In genomic region chr7:44769381-44770209, GRCh38 we compare ENCODE assay signal across 8 cellular contexts. TPM values are rescaled to one million over a fixed set of nuclear protein-coding genes. Genes with fewer than 3 reads are reported as not detected.
DNase-seq lines count a peak whose midpoint lies in the region; ATAC-seq and TF ChIP-seq lines count a peak whose summit lies in the region.

No MANE protein-coding gene starts in this region.

- no peak overlapping the region for H3K18ac ChIP-seq in mesendoderm (ENCODE audit: low read length)

- H3K56ac ChIP-seq in mesendoderm (ENCODE audit: low read length): no peak overlapping the region

- H3K27ac ChIP-seq in hepatocyte (peak overlapping the region; percentile 87), mesendoderm (ENCODE audit: low read depth, low read length) (no peak overlapping the region)

- no peak overlapping the region for H2AFZ ChIP-seq in hepatocyte

- no peaks in the 10 kb centered on the region for H3K79me1 ChIP-seq in mesendoderm (ENCODE audit: low read length)

- no peaks in the 10 kb centered on the region for H3K9me3 ChIP-seq in hepatocyte (ENCODE audit: low read depth)

- intact Hi-C loops in CD14-positive monocyte (cut with micrococcal nuclease): loop anchor here in 1 of 2 donors (10.0 kb wide), 1 partner anchor 165 kb away; no protein-coding TSS in a partner anchor

- no peak overlapping the region for H3K4ac ChIP-seq in mesendoderm (ENCODE audit: low read depth, low read length)

- H3K4me2 ChIP-seq in hepatocyte: no peak overlapping the region
- H3K4me2 ChIP-seq in mesendoderm (ENCODE audit: low read length): no peak overlapping the region

- H3K79me2 ChIP-seq in hepatocyte (no peaks in the 10 kb centered on the region), mesendoderm (ENCODE audit: control insufficient read depth, insufficient read depth, low read length) (no peaks in the 10 kb centered on the region)

- ATAC-seq in HG03280 (IDR thresholded peaks at IDR 0.05; ENCODE audit: unreplicated experiment): peak; percentile 52

- H3K9me3 Mint-ChIP-seq in CD14-positive monocyte: peaks cover 0 to 2% (median 0%) of the 10 kb centered on the region in 7 donors
- H3K9me3 Mint-ChIP-seq in activated naive CD4-positive, alpha-beta T cell treated with anti-CD3 and anti-CD28 coated beads, Interleukin-2, amount 10 ng/mL, durations not matched to agents 7 days and 5 days: no peaks in the 10 kb centered on the region

- 60% methylated on average over 17 of the region's 17 CpGs for WGBS in hepatocyte (ENCODE audit: low lambda C conversion rate, missing lambda C conversion rate)
- no CpG with 5 or more reads among the region's 17 CpGs for WGBS in mesendoderm (ENCODE audit: extremely low coverage, insufficient coverage, low lambda C conversion rate)

- no peak overlapping the region for H4K8ac ChIP-seq in mesendoderm (ENCODE audit: low read depth, low read length)

- H3K4me1 ChIP-seq in hepatocyte (ENCODE audit: insufficient read depth): peaks cover 29% of the 10 kb centered on the region
- no peaks in the 10 kb centered on the region for H3K4me1 ChIP-seq in mesendoderm (ENCODE audit: control insufficient read depth, low read depth, low read length)

- TF ChIP-seq CTCF in CD14-positive monocyte (IDR thresholded peaks at IDR 0.05) (no peak), hepatocyte (IDR thresholded peaks at IDR 0.05; ENCODE audit: poor library complexity) (no peak)

- peaks cover 40% of the 10 kb centered on the region for H3K4me1 Mint-ChIP-seq in CD14-positive monocyte
- peaks cover 41% of the 10 kb centered on the region for H3K4me1 Mint-ChIP-seq in activated naive CD4-positive, alpha-beta T cell treated with anti-CD3 and anti-CD28 coated beads, Interleukin-2, amount 10 ng/mL, durations not matched to agents 7 days and 5 days

- CTCF ChIA-PET in activated naive CD4-positive, alpha-beta T cell treated with anti-CD3 and anti-CD28 coated beads, Interleukin-2, amount 10 ng/mL, durations not matched to agents 7 days and 5 days (lab: Charles Lee): interaction anchor here (0.9 to 1.2 kb wide), 2 partner anchors 20 to 366 kb away, joined by 3 to 4 read pairs; no protein-coding TSS in a partner anchor

- H3K4me3 Mint-ChIP-seq in CD14-positive monocyte: peak overlapping the region; percentile 68 to 77
- H3K4me3 Mint-ChIP-seq in activated naive CD4-positive, alpha-beta T cell treated with anti-CD3 and anti-CD28 coated beads, Interleukin-2, amount 10 ng/mL, durations not matched to agents 7 days and 5 days: no peak overlapping the region

- H3K23ac ChIP-seq in mesendoderm (ENCODE audit: low read length): no peak overlapping the region

- H3K36me3 ChIP-seq in hepatocyte (replicated peaks; ENCODE audit: insufficient read depth, low read depth): no peaks in the 10 kb centered on the region
- H3K36me3 ChIP-seq in mesendoderm (ENCODE audit: control insufficient read depth, insufficient read depth, low read length): peaks cover 12% of the 10 kb centered on the region

- peaks cover 8 to 10% (median 9%) of the 10 kb centered on the region in 3 donors for H3K27me3 Mint-ChIP-seq in CD14-positive monocyte (ENCODE audit: low read depth in 3 of 3)
- H3K27me3 Mint-ChIP-seq in activated naive CD4-positive, alpha-beta T cell treated with anti-CD3 and anti-CD28 coated beads, Interleukin-2, amount 10 ng/mL, durations not matched to agents 7 days and 5 days: peaks cover 13% of the 10 kb centered on the region

- H3K4me3 ChIP-seq in hepatocyte (no peak overlapping the region), mesendoderm (ENCODE audit: low read length) (no peak overlapping the region)

- no peak overlapping the region for H2BK5ac ChIP-seq in mesendoderm (ENCODE audit: low read length)

- no peak overlapping the region for H4K5ac ChIP-seq in mesendoderm (ENCODE audit: low read length)

- no peaks in the 10 kb centered on the region for H4K20me1 ChIP-seq in hepatocyte (ENCODE audit: insufficient read depth, poor library complexity, severe bottlenecking)

- no peaks in the 10 kb centered on the region for H3K27me3 ChIP-seq in hepatocyte
- no peaks in the 10 kb centered on the region for H3K27me3 ChIP-seq in mesendoderm (ENCODE audit: insufficient read depth, low read length, poor library complexity)

- H2BK15ac ChIP-seq in mesendoderm (replicated peaks; ENCODE audit: low read depth): no peak overlapping the region

- DNase-seq in CD14-positive monocyte (ENCODE audit: low spot score): no peak
- peak; percentile 62 for DNase-seq in GM19240 (ENCODE audit: insufficient read length, low spot score)
- DNase-seq in activated naive CD4-positive, alpha-beta T cell treated with anti-CD3 and anti-CD28 coated beads, Interleukin-2, amount 10 ng/mL, durations not matched to agents 7 days and 5 days: peak; percentile 47
- no peak for DNase-seq in hepatocyte (ENCODE audit: low spot score)
- peak; percentile 32 for DNase-seq in stromal cell of bone marrow (ENCODE audit: low read depth)
- no peak for DNase-seq in mesendoderm
- no peak for DNase-seq in SIG-M5 (lab: John Stamatoyannopoulos, UW)

- no peaks in the 10 kb centered on the region for H3K9me2 ChIP-seq in hepatocyte (replicated peaks; ENCODE audit: insufficient read depth)

- peak overlapping the region; percentile 33 to 89 (median 83) for H3K27ac Mint-ChIP-seq in CD14-positive monocyte
- peak overlapping the region; percentile 19 for H3K27ac Mint-ChIP-seq in activated naive CD4-positive, alpha-beta T cell treated with anti-CD3 and anti-CD28 coated beads, Interleukin-2, amount 10 ng/mL, durations not matched to agents 7 days and 5 days

- H2BK120ac ChIP-seq in mesendoderm (ENCODE audit: low read depth, low read length): no peak overlapping the region

- no peak overlapping the region for H2AK5ac ChIP-seq in mesendoderm (ENCODE audit: low read length)

- peaks cover 32 to 38% of the 10 kb centered on the region in 2 donors for H3K36me3 Mint-ChIP-seq in CD14-positive monocyte
- peaks cover 28% of the 10 kb centered on the region for H3K36me3 Mint-ChIP-seq in activated naive CD4-positive, alpha-beta T cell treated with anti-CD3 and anti-CD28 coated beads, Interleukin-2, amount 10 ng/mL, durations not matched to agents 7 days and 5 days

- no peak overlapping the region for H3K9ac ChIP-seq in mesendoderm (ENCODE audit: low read length)

RNA-seq across cellular contexts. Expression of gene ZMIZ2, which starts 20.9 kb away (rescaled TPM):
- polyA plus RNA-seq in CD14-positive monocyte (1 to 10 TPM; 1.9 to 3.3 TPM), hepatocyte (37.0 and 39.6 TPM in 2 replicates)
- total RNA-seq in hepatocyte: 6.2 and 10.5 TPM in 2 replicates
- 33.4 TPM for polyA plus RNA-seq in mesendoderm (2013, experiment 1 of 2)
- 34.8 TPM for polyA plus RNA-seq in mesendoderm (2013, experiment 2 of 2)

RNA-seq across cellular contexts. Expression of gene PPIA, which starts 26.9 kb away (rescaled TPM):
- polyA plus RNA-seq in CD14-positive monocyte (1,000 to 10,000 TPM; 2,037 to 2,276 TPM), hepatocyte (2,123 and 2,231 TPM in 2 replicates)
- 2,189 and 2,465 TPM in 2 replicates for total RNA-seq in hepatocyte
- polyA plus RNA-seq in mesendoderm (2013, experiment 1 of 2): 3,157 TPM
- 3,156 TPM for polyA plus RNA-seq in mesendoderm (2013, experiment 2 of 2)

Comparison
In these comparisons a context has a peak if more than half of its experiments do, and no peak if none do; other contexts are left out.
1. DNase-seq: peak in GM19240 (single experiment), activated naive CD4-positive, alpha-beta T cell treated with anti-CD3 and anti-CD28 coated beads, Interleukin-2, amount 10 ng/mL, durations not matched to agents 7 days and 5 days (single experiment) and stromal cell of bone marrow (single experiment); none in CD14-positive monocyte (single experiment), hepatocyte (single experiment), mesendoderm (single experiment) and SIG-M5 (single experiment).